Comparison of ENCODE assay signal across 9 cellular contexts in the genomic region with DNA sequence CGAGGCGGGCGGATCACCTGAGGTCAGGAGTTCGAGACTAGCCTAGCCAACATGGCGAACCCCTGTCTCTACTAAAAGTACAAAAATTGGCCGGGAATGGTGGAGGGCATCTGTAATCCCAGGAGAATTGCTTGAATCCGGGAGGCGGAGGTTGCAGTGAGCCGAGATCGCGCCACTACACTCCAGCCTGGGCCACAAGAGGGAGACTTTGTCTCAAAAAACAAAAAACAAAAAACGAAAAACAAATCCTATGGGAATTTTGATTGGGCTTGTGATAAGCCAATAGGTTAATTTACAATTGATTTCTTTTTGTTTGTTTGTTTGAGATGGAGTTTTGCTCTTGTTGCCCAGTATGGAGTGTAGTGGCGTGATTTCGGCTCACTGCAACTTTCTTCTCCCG. TPM values are rescaled to one million over a fixed set of nuclear protein-coding genes. Genes with fewer than 3 reads are reported as not detected.
DNase-seq lines count a peak whose midpoint lies in the region; ATAC-seq and TF ChIP-seq lines count a peak whose summit lies in the region.
"Had no signal": no experiment of that assay in that cellular context is flagged by ENCODE, and none has a peak within 500 bp of the region (broad histone marks: within the 10 kb centered on the region; RNA-seq: fewer than 3 reads in every experiment).

No MANE protein-coding gene starts in this region.

- CTCF ChIA-PET in activated CD8-positive, alpha-beta memory T cell treated with anti-CD3 and anti-CD28 coated beads, Interleukin-2, amount 10 ng/mL, durations not matched to agents 7 days and 5 days (lab: Charles Lee), result interaction anchor here (0.6 to 2.1 kb wide), 6 partner anchors 10 to 263 kb away, joined by 3 to 16 read pairs (median 4); no protein-coding TSS in a partner anchor

- no peak for DNase-seq in activated CD8-positive, alpha-beta memory T cell treated with anti-CD3 and anti-CD28 coated beads, Interleukin-2, amount 10 ng/mL, durations not matched to agents 7 days and 5 days
- DNase-seq in activated CD8-positive, alpha-beta memory T cell treated with anti-CD3 and anti-CD28 coated beads for 24 hours, result no peak
- DNase-seq in NCI-H2227 (lab: John Stamatoyannopoulos, UW; ENCODE audit: unreplicated experiment), result peak; percentile 48
- no peak for DNase-seq in effector memory CD8-positive, alpha-beta T cell
- no peak for DNase-seq in retinal pigment epithelial cell (ENCODE audit: low read depth)
- no peak for DNase-seq in T-helper 17 cell
- DNase-seq: NCI-H1092 treated with DMSO at 0.1 percent for 48 hours had no signal

- no peak for ATAC-seq in activated CD8-positive, alpha-beta memory T cell treated with anti-CD3 and anti-CD28 coated beads, Interleukin-2, amount 10 ng/mL, durations not matched to agents 7 days and 5 days
- ATAC-seq in effector memory CD8-positive, alpha-beta T cell (replicated peaks), result peak; percentile 45
- ATAC-seq in T-helper 17 cell, result no peak
- ATAC-seq in GM19023 (IDR thresholded peaks at IDR 0.05; ENCODE audit: unreplicated experiment), result no peak
- no peak for ATAC-seq in HG03045 (IDR thresholded peaks at IDR 0.05; ENCODE audit: unreplicated experiment)

- no peaks in the 10 kb centered on the region for H3K9me3 ChIP-seq in T-helper 17 cell (ENCODE audit: control insufficient read depth, low read length, poor library complexity, severe bottlenecking)

- no peak overlapping the region for H3K27ac Mint-ChIP-seq in activated CD8-positive, alpha-beta memory T cell treated with anti-CD3 and anti-CD28 coated beads, Interleukin-2, amount 10 ng/mL, durations not matched to agents 7 days and 5 days
- H3K27ac Mint-ChIP-seq in effector memory CD8-positive, alpha-beta T cell, result no peak overlapping the region
- H3K27ac Mint-ChIP-seq in T-helper 17 cell, result no peak overlapping the region

- H3K9me3 Mint-ChIP-seq in activated CD8-positive, alpha-beta memory T cell treated with anti-CD3 and anti-CD28 coated beads, Interleukin-2, amount 10 ng/mL, durations not matched to agents 7 days and 5 days (ENCODE audit: low read depth), result no peaks in the 10 kb centered on the region
- H3K9me3 Mint-ChIP-seq in effector memory CD8-positive, alpha-beta T cell, result no peaks in the 10 kb centered on the region

- H3K27me3 Mint-ChIP-seq in activated CD8-positive, alpha-beta memory T cell treated with anti-CD3 and anti-CD28 coated beads, Interleukin-2, amount 10 ng/mL, durations not matched to agents 7 days and 5 days, result no peaks in the 10 kb centered on the region
- no peaks in the 10 kb centered on the region for H3K27me3 Mint-ChIP-seq in effector memory CD8-positive, alpha-beta T cell
- no peaks in the 10 kb centered on the region for H3K27me3 Mint-ChIP-seq in T-helper 17 cell

- H3K4me3 Mint-ChIP-seq in activated CD8-positive, alpha-beta memory T cell treated with anti-CD3 and anti-CD28 coated beads, Interleukin-2, amount 10 ng/mL, durations not matched to agents 7 days and 5 days, result peak overlapping the region; percentile 65
- H3K4me3 Mint-ChIP-seq in effector memory CD8-positive, alpha-beta T cell, result peak overlapping the region in 1 of 2 donors; percentile 77
- H3K4me3 Mint-ChIP-seq in T-helper 17 cell, result no peak overlapping the region

- H3K4me1 Mint-ChIP-seq in activated CD8-positive, alpha-beta memory T cell treated with anti-CD3 and anti-CD28 coated beads, Interleukin-2, amount 10 ng/mL, durations not matched to agents 7 days and 5 days, result peaks cover 19% of the 10 kb centered on the region
- peaks cover 7 to 10% of the 10 kb centered on the region in 2 donors for H3K4me1 Mint-ChIP-seq in effector memory CD8-positive, alpha-beta T cell (ENCODE audit: low read depth in 2 of 2)
- H3K4me1 Mint-ChIP-seq in T-helper 17 cell, result peaks cover 9% of the 10 kb centered on the region

- H3K36me3 Mint-ChIP-seq in activated CD8-positive, alpha-beta memory T cell treated with anti-CD3 and anti-CD28 coated beads, Interleukin-2, amount 10 ng/mL, durations not matched to agents 7 days and 5 days, result no peaks in the 10 kb centered on the region
- H3K36me3 Mint-ChIP-seq in effector memory CD8-positive, alpha-beta T cell (ENCODE audit: insufficient read depth), result peaks cover 7% of the 10 kb centered on the region
- H3K36me3 Mint-ChIP-seq in T-helper 17 cell (ENCODE audit: low read depth), result no peaks in the 10 kb centered on the region

- peak overlapping the region; percentile 47 for H3K4me3 ChIP-seq in retinal pigment epithelial cell (ENCODE audit: low read length)

- peak; percentile 67 for TF ChIP-seq CTCF in retinal pigment epithelial cell (conservative IDR thresholded peaks at IDR 0.05; ENCODE audit: low read depth, low read length)

RNA-seq across cellular contexts. Expression of gene TOGARAM2, which starts 24.2 kb away (rescaled TPM):
- total RNA-seq in activated CD8-positive, alpha-beta memory T cell treated with anti-CD3 and anti-CD28 coated beads, Interleukin-2, amount 10 ng/mL, durations not matched to agents 7 days and 5 days, result 10 to 100 TPM; 15.0 to 23.9 TPM
- total RNA-seq in T-helper 17 cell, result 1 to 10 TPM; 4.2 to 5.2 TPM
